Comparison of ENCODE assay signal across 20 cellular contexts in the genomic region with DNA sequence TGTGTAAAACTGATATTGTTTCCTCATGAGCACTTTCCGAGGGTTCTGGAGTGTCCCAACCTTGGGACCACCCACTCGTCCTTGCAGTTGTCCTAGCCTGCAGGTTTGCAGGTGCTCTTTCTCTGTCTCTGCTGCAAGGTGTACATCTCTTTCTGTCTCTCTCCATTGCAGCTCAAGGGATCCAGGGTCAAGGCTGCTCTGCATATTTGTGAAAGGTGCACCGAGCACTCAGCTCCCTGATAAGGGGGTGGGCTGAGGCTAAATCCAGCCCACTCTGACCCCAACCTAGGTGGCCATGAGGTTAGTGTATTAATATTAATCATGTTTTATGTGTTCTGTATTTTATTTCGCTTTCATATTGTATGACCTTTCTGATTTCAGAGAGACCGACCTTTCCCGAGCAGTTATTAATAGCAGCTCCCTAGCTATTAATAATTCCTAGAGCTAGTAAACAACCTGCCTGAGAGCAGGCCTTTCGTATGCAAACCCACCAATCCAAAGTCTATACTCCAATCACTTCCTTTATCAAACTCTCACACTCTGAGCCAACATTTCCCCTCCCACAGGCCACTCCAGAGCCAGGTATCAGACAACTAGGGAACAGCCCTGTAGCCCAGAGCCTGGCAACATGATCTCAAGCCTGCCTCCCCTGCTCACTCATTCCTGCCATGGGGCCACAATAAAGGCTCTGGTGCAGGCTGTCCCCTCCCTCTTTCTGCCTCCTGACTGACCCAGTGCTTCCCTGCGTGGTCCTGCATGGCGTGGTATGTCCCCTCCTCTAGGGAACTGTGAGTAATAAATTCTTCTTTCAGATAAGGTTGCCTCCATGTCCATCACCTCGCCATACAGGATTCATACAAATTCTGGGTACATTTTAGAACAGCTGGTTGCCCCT.
"Had no signal": no experiment of that assay in that cellular context is flagged by ENCODE, and none has a peak within 500 bp of the region (broad histone marks: within the 10 kb centered on the region; RNA-seq: fewer than 3 reads in every experiment).

No MANE protein-coding gene starts in this region.

- DNase-seq: activated CD4-positive, alpha-beta T cell treated with anti-CD3 and anti-CD28 coated beads, Interleukin-2, amount 10 ng/mL, durations not matched to agents 24 days and 14 days; activated CD8-positive, alpha-beta memory T cell treated with anti-CD3 and anti-CD28 coated beads, Interleukin-2, amount 50 U/mL, for 4 hours; activated CD8-positive, alpha-beta T cell treated with anti-CD3 and anti-CD28 coated beads for 36 hours; activated effector memory CD4-positive, alpha-beta T cell treated with anti-CD3 and anti-CD28 coated beads, Interleukin-2, amount 50 U/mL, for 16 hours; activated naive CD4-positive, alpha-beta T cell treated with anti-CD3 and anti-CD28 coated beads, Interleukin-2, amount 50 U/mL, for 16 hours; activated T-cell treated with anti-CD3 and anti-CD28 coated beads, Interleukin-2, amount 50 U/mL, for 48 hours; dermis blood vessel endothelial cell; foreskin fibroblast; hypothalamus; kidney; mesendoderm; natural killer cell; stimulated activated CD4-positive, alpha-beta T cell treated with anti-CD3 and anti-CD28 coated beads, Interleukin-15, amount 100 ng/mL, for 24 hours; stimulated activated CD4-positive, alpha-beta T cell treated with anti-CD3 and anti-CD28 coated beads, Interleukin-2, amount 100 ng/mL, for 48 hours; trophoblast cell had no signal

- H3K27me3 ChIP-seq: ascending aorta, breast epithelium, neutrophil, suprapubic skin had no signal

- H3K4me3 Mint-ChIP-seq: activated CD4-positive, alpha-beta T cell treated with anti-CD3 and anti-CD28 coated beads, Interleukin-2, amount 10 ng/mL, durations not matched to agents 24 days and 14 days; activated CD8-positive, alpha-beta T cell treated with anti-CD3 and anti-CD28 coated beads for 36 hours; natural killer cell; stimulated activated naive CD8-positive, alpha-beta T cell treated with anti-CD3 and anti-CD28 coated beads, Interleukin-15, Interleukin-2, amounts not matched to agents 100 ng/mL and 50 ng/mL, for 24 hours had no signal

- H3K27ac Mint-ChIP-seq: activated CD4-positive, alpha-beta T cell treated with anti-CD3 and anti-CD28 coated beads, Interleukin-2, amount 10 ng/mL, durations not matched to agents 24 days and 14 days; activated CD8-positive, alpha-beta T cell treated with anti-CD3 and anti-CD28 coated beads for 36 hours; natural killer cell; stimulated activated naive CD8-positive, alpha-beta T cell treated with anti-CD3 and anti-CD28 coated beads, Interleukin-15, Interleukin-2, amounts not matched to agents 100 ng/mL and 50 ng/mL, for 24 hours had no signal

- H3K36me3 ChIP-seq: ascending aorta, breast epithelium, neutrophil, suprapubic skin had no signal

- H3K4me3 ChIP-seq: ascending aorta, breast epithelium, suprapubic skin had no signal

- H3K9me3 Mint-ChIP-seq: activated CD4-positive, alpha-beta T cell treated with anti-CD3 and anti-CD28 coated beads, Interleukin-2, amount 10 ng/mL, durations not matched to agents 24 days and 14 days; activated CD8-positive, alpha-beta T cell treated with anti-CD3 and anti-CD28 coated beads for 36 hours; natural killer cell; stimulated activated naive CD8-positive, alpha-beta T cell treated with anti-CD3 and anti-CD28 coated beads, Interleukin-15, Interleukin-2, amounts not matched to agents 100 ng/mL and 50 ng/mL, for 24 hours had no signal

- H3K27me3 Mint-ChIP-seq: activated CD8-positive, alpha-beta T cell treated with anti-CD3 and anti-CD28 coated beads for 36 hours; stimulated activated naive CD8-positive, alpha-beta T cell treated with anti-CD3 and anti-CD28 coated beads, Interleukin-15, Interleukin-2, amounts not matched to agents 100 ng/mL and 50 ng/mL, for 24 hours had no signal

- H3K27ac ChIP-seq: ascending aorta, breast epithelium, neutrophil, suprapubic skin had no signal

- ATAC-seq: activated CD8-positive, alpha-beta T cell treated with anti-CD3 and anti-CD28 coated beads for 36 hours; natural killer cell had no signal

- H3K4me1 Mint-ChIP-seq: activated CD4-positive, alpha-beta T cell treated with anti-CD3 and anti-CD28 coated beads, Interleukin-2, amount 10 ng/mL, durations not matched to agents 24 days and 14 days; natural killer cell had no signal

- H3K4me1 ChIP-seq: ascending aorta, breast epithelium, suprapubic skin had no signal

- H3K9me3 ChIP-seq: ascending aorta, breast epithelium, neutrophil, suprapubic skin had no signal

- H3K36me3 Mint-ChIP-seq: natural killer cell had no signal
